8 cellular contexts compared by ENCODE assay signal in the genomic region with DNA sequence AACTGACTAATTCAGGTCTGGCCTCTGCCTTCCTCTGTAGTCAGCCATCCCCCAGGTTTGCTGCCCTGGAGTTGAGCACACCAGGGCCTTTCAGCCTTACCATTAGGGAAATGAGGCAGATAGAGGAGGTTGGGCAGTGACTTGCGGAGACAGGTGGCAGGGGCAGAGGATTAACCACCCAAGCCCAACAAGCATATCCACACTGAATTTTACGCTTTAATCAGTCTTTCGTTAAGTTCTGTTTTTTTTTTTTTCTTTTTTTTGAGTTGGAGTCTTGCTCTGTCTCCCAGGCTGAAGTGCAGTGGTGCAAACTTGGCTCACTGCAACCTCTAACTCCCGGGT.
DNase-seq lines count a peak whose midpoint lies in the region; ATAC-seq, FAIRE-seq and TF ChIP-seq lines count a peak whose summit lies in the region.

No MANE protein-coding gene starts in this region.

- no peak for TF ChIP-seq CTCF in kidney (IDR thresholded peaks at IDR 0.05; ENCODE audit: borderline replicate concordance, extremely low read depth, insufficient read depth)
- no peak for TF ChIP-seq CTCF in adrenal gland (IDR thresholded peaks at IDR 0.05)
- no peak for TF ChIP-seq CTCF in lower leg skin (IDR thresholded peaks at IDR 0.05)

- H3K9me3 Mint-ChIP-seq in activated naive CD4-positive, alpha-beta T cell treated with anti-CD3 and anti-CD28 coated beads, Interleukin-2, amount 50 U/mL, for 72 hours = no peaks in the 10 kb centered on the region

- H3K4me1 ChIP-seq in kidney (ENCODE audit: control insufficient read depth in 1 of 2, insufficient read depth in 1 of 2, low read depth in 1 of 2, low read length in 2 of 2) = peaks cover 0 to 3% of the 10 kb centered on the region in 2 donors
- no peaks in the 10 kb centered on the region for H3K4me1 ChIP-seq in adrenal gland (replicated peaks in 1 of 2)

- H3K9me3 ChIP-seq in kidney (ENCODE audit: control insufficient read depth in 1 of 2, low read length in 2 of 2) (no peaks in the 10 kb centered on the region), adrenal gland (replicated peaks in 1 of 3) (no peaks in the 10 kb centered on the region)

- TF ChIP-seq POLR2A in adrenal gland (IDR thresholded peaks at IDR 0.05) (no peak), lower leg skin (IDR thresholded peaks at IDR 0.05) (no peak)

- H3K9ac ChIP-seq in kidney (ENCODE audit: low read length in 2 of 2) = no peak overlapping the region

- 84 to 93% (median 88%) methylated on average over 4 of the region's 4 CpGs for WGBS in adrenal gland, 4 donors
- 88 to 90% methylated on average over 4 of the region's 4 CpGs for WGBS in lower leg skin, 2 donors

- peak overlapping the region; percentile 97 for H3K27ac Mint-ChIP-seq in activated naive CD4-positive, alpha-beta T cell treated with anti-CD3 and anti-CD28 coated beads, Interleukin-2, amount 50 U/mL, for 72 hours

- H3K4me3 ChIP-seq in GM08714 (ENCODE audit: low read length) (peak overlapping the region; percentile 48; the same call in 1 of the 2 replicates), kidney (ENCODE audit: low read length in 2 of 2) (no peak overlapping the region), adrenal gland (no peak overlapping the region), lower leg skin (ENCODE audit: low read depth, poor library complexity, severe bottlenecking) (no peak overlapping the region)

- FAIRE-seq in kidney (lab: Jason Lieb, UNC) = no peak

- intact Hi-C loops in kidney (cut with DNase I) = no loop called here
- intact Hi-C loops in adrenal gland (cut with DNase I) = no loop called here
- intact Hi-C loops in lower leg skin (cut with DNase I; ENCODE audit: low total_unique reads) = no loop called here

- H3K27ac ChIP-seq in kidney (ENCODE audit: low read depth in 2 of 2, low read length in 2 of 2) = no peak overlapping the region
- no peak overlapping the region for H3K27ac ChIP-seq in adrenal gland

- no peaks in the 10 kb centered on the region for H3K27me3 ChIP-seq in adrenal gland

- no peaks in the 10 kb centered on the region for H3K36me3 ChIP-seq in kidney (ENCODE audit: control insufficient read depth in 1 of 2, insufficient read depth in 2 of 2, low read length in 2 of 2)
- no peaks in the 10 kb centered on the region for H3K36me3 ChIP-seq in adrenal gland (replicated peaks in 1 of 2)

- H3K36me3 Mint-ChIP-seq in activated naive CD4-positive, alpha-beta T cell treated with anti-CD3 and anti-CD28 coated beads, Interleukin-2, amount 50 U/mL, for 72 hours = peaks cover 16 to 23% of the 10 kb centered on the region in 2 donors

- DNase-seq in activated naive CD4-positive, alpha-beta T cell treated with anti-CD3 and anti-CD28 coated beads, Interleukin-2, amount 50 U/mL, for 72 hours (ENCODE audit: low spot score in 2 of 2) = no peak
- DNase-seq in NCI-H187 treated with DMSO at 0.1 percent for 48 hours (lab: John Stamatoyannopoulos, UW) (no peak), kidney (no peak), adrenal gland (no peak), lower leg skin (ENCODE audit: low spot score in 2 of 2) (no peak)

- ATAC-seq in GM21447 (IDR thresholded peaks at IDR 0.05; ENCODE audit: unreplicated experiment) = peak; percentile 71
- peak; percentile 83 for ATAC-seq in HG03571 (IDR thresholded peaks at IDR 0.05; ENCODE audit: unreplicated experiment)
- ATAC-seq in activated naive CD4-positive, alpha-beta T cell treated with anti-CD3 and anti-CD28 coated beads, Interleukin-2, amount 50 U/mL, for 72 hours = peak; percentile 52 to 53
